ENCODE assay signal across 20 cellular contexts in the genomic region with DNA sequence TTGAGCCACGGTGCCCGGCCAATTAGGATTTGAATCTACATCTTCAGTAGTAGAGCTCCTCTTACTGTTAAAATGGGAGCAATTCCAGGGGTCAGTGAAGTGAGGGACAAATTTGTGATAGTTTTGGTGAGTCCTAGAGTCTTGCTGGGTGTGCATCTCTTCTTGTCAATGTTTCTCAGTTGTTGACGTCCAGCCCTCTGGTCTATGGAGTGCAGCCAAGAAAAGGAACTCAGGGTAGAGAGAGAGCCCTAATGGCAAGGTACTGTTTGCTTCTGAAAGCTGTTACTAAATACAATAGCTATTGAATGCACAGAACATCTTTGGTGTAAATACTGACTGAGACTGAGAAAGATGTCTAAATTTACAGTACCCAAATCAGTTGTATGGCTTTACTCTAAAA.
"Had no signal": no experiment of that assay in that cellular context is flagged by ENCODE, and none has a peak within 500 bp of the region (broad histone marks: within the 10 kb centered on the region; RNA-seq: fewer than 3 reads in every experiment).

No MANE protein-coding gene starts in this region.

- H3K9me3 Mint-ChIP-seq: nephron progenitor cell had no signal

- H3K4me3 Mint-ChIP-seq: endodermal cell; nephron progenitor cell; stimulated activated naive CD8-positive, alpha-beta T cell treated with anti-CD3 and anti-CD28 coated beads, Interleukin-15, amount 100 ng/mL, for 72 hours had no signal

- H3K27me3 ChIP-seq: testis, upper lobe of right lung had no signal

- DNase-seq: activated CD4-positive, alpha-beta T cell treated with anti-CD3 and anti-CD28 coated beads, Interleukin-2, amount 50 U/mL, for 4 hours; activated gamma-delta T cell treated with Interleukin-2 at 50 U/mL for 16 hours; adrenal gland; dorsolateral prefrontal cortex; endodermal cell; foreskin keratinocyte; glutamatergic neuron; islet precursor cell; nephron progenitor cell; occipital lobe; right cardiac atrium; stimulated activated naive CD8-positive, alpha-beta T cell treated with anti-CD3 and anti-CD28 coated beads, Interleukin-15, amount 100 ng/mL, for 72 hours; testis; upper lobe of right lung had no signal

- ATAC-seq: activated naive CD4-positive, alpha-beta T cell treated with anti-CD3 and anti-CD28 coated beads, Interleukin-2, amount 50 U/mL, for 72 hours; foreskin keratinocyte; right cardiac atrium; stimulated activated naive CD8-positive, alpha-beta T cell treated with anti-CD3 and anti-CD28 coated beads, Interleukin-15, amount 100 ng/mL, for 72 hours; upper lobe of right lung had no signal

- H3K4me1 ChIP-seq: adrenal gland, prostate gland, testis, upper lobe of right lung had no signal

- H3K27ac Mint-ChIP-seq: activated naive CD4-positive, alpha-beta T cell treated with anti-CD3 and anti-CD28 coated beads, Interleukin-2, amount 50 U/mL, for 72 hours; endodermal cell; stimulated activated naive CD8-positive, alpha-beta T cell treated with anti-CD3 and anti-CD28 coated beads, Interleukin-15, amount 100 ng/mL, for 72 hours had no signal

- H3K27me3 Mint-ChIP-seq: stimulated activated naive CD8-positive, alpha-beta T cell treated with anti-CD3 and anti-CD28 coated beads, Interleukin-15, amount 100 ng/mL, for 72 hours had no signal

- H3K36me3 ChIP-seq: adrenal gland, prostate gland, upper lobe of right lung had no signal

- FAIRE-seq: colon had no signal

- H3K4me3 ChIP-seq: adrenal gland, dorsolateral prefrontal cortex, lung, prostate gland, skin epidermis, testis, upper lobe of right lung had no signal

- H3K9me3 ChIP-seq: adrenal gland, prostate gland, testis, upper lobe of right lung had no signal

- H3K4me1 Mint-ChIP-seq: stimulated activated naive CD8-positive, alpha-beta T cell treated with anti-CD3 and anti-CD28 coated beads, Interleukin-15, amount 100 ng/mL, for 72 hours had no signal

- H3K27ac ChIP-seq: adrenal gland, epithelial cell of prostate, foreskin keratinocyte, prostate gland, skin epidermis, testis, upper lobe of right lung had no signal

- H3K36me3 Mint-ChIP-seq: activated naive CD4-positive, alpha-beta T cell treated with anti-CD3 and anti-CD28 coated beads, Interleukin-2, amount 50 U/mL, for 72 hours had no signal
